8 cellular contexts compared by ENCODE assay signal in genomic region chr2:27042159-27042661, GRCh38. TPM values are rescaled to one million over a fixed set of nuclear protein-coding genes. Genes with fewer than 3 reads are reported as not detected.
DNase-seq lines count a peak whose midpoint lies in the region; ATAC-seq and TF ChIP-seq lines count a peak whose summit lies in the region.
"Had no signal": no experiment of that assay in that cellular context is flagged by ENCODE, and none has a peak within 500 bp of the region (broad histone marks: within the 10 kb centered on the region; RNA-seq: fewer than 3 reads in every experiment).

No MANE protein-coding gene starts in this region.

- no peaks in the 10 kb centered on the region for H3F3A ChIP-seq in PC-3 (ENCODE audit: low read length, unreplicated experiment)

- H3K27ac Mint-ChIP-seq in activated T-helper 17 cell treated with anti-CD3 and anti-CD28 coated beads, Interleukin-2, amount 50 U/mL, for 72 hours = no peak overlapping the region

- H3K4me3 Mint-ChIP-seq in activated T-helper 17 cell treated with anti-CD3 and anti-CD28 coated beads, Interleukin-2, amount 50 U/mL, for 72 hours = no peak overlapping the region

- BruUV-seq in PC-3 (replicated peaks; lab: Mats Ljungman, UMichigan) = TSS peak; percentile 5

- H3K4me3 ChIP-seq in BLaER1 = no peak overlapping the region
- H3K4me3 ChIP-seq in PC-3 (ENCODE audit: low read length) = no peak overlapping the region

- CTCF ChIA-PET in PC-3 (lab: Charles Lee) = no interaction called here

- intact Hi-C loops in PC-3 (cut with micrococcal nuclease) = no loop called here

- H3K9me3 ChIP-seq in BLaER1 = no peaks in the 10 kb centered on the region
- H3K9me3 ChIP-seq in PC-3 (ENCODE audit: low read length) = no peaks in the 10 kb centered on the region

- no peaks in the 10 kb centered on the region for H3K79me2 ChIP-seq in PC-3 (ENCODE audit: low read length)

- H3K36me3 ChIP-seq in BLaER1 = peaks cover 61% of the 10 kb centered on the region
- H3K36me3 ChIP-seq in PC-3 (ENCODE audit: low read depth, low read length) = peaks cover 39% of the 10 kb centered on the region

- peaks cover 57% of the 10 kb centered on the region for H3K36me3 Mint-ChIP-seq in activated T-helper 17 cell treated with anti-CD3 and anti-CD28 coated beads, Interleukin-2, amount 50 U/mL, for 72 hours (ENCODE audit: low read depth)

- H2AFZ ChIP-seq in PC-3 (ENCODE audit: low read length) = no peak overlapping the region

- no peak overlapping the region for H3K27ac ChIP-seq in BLaER1
- H3K27ac ChIP-seq in PC-3 (ENCODE audit: low read length) = no peak overlapping the region

- H3K27me3 Mint-ChIP-seq in activated T-helper 17 cell treated with anti-CD3 and anti-CD28 coated beads, Interleukin-2, amount 50 U/mL, for 72 hours = no peaks in the 10 kb centered on the region

- H3K4me2 ChIP-seq in BLaER1 (peak overlapping the region; percentile 35; the same call in 1 of the 2 replicates), PC-3 (ENCODE audit: low read length) (no peak overlapping the region)

- H3K9ac ChIP-seq in BLaER1 (0 out of 2 replicates have a peak overlapping the region, but pooled peaks have one; percentile 23), PC-3 (ENCODE audit: low read length) (no peak overlapping the region)

- POLR2A ChIA-PET in PC-3 (lab: Charles Lee; ENCODE audit: unreplicated experiment) = interaction anchor here (0.6 kb wide), 1 partner anchor 14 kb away, joined by 5 read pairs; no protein-coding TSS in a partner anchor

- H3K27me3 ChIP-seq in BLaER1 (no peaks in the 10 kb centered on the region), PC-3 (ENCODE audit: low read length) (no peaks in the 10 kb centered on the region)

- DNase-seq in PC-3 (no peak), EL (no peak)
- DNase-seq: stimulated activated CD4-positive, alpha-beta T cell treated with anti-CD3 and anti-CD28 coated beads, Interleukin-4, amount 100 ng/mL, for 1 hour had no signal

- H4K20me1 ChIP-seq in BLaER1 (0 out of 2 replicates have a peak, but pooled peaks cover 8% of the 10 kb centered on the region), PC-3 (ENCODE audit: low read length) (no peaks in the 10 kb centered on the region)

- H3K4me1 ChIP-seq in BLaER1 = peaks cover 25% of the 10 kb centered on the region
- H3K4me1 ChIP-seq in PC-3 (ENCODE audit: insufficient read depth, low read length) = no peaks in the 10 kb centered on the region

- peaks cover 4% of the 10 kb centered on the region for H3K4me1 Mint-ChIP-seq in activated T-helper 17 cell treated with anti-CD3 and anti-CD28 coated beads, Interleukin-2, amount 50 U/mL, for 72 hours

- TF ChIP-seq CTCF in PC-3 (conservative IDR thresholded peaks at IDR 0.05; ENCODE audit: low read depth, low read length) = no peak

- no peaks in the 10 kb centered on the region for H3K9me3 Mint-ChIP-seq in activated T-helper 17 cell treated with anti-CD3 and anti-CD28 coated beads, Interleukin-2, amount 50 U/mL, for 72 hours

- H3K9me2 ChIP-seq in PC-3 (replicated peaks; ENCODE audit: low read length) = no peaks in the 10 kb centered on the region

- ATAC-seq in GM21447 (IDR thresholded peaks at IDR 0.05; ENCODE audit: unreplicated experiment) = peak; percentile 68
- ATAC-seq in PC-3 = no peak
- no peak for ATAC-seq in HG02759 (IDR thresholded peaks at IDR 0.05; ENCODE audit: unreplicated experiment)
- ATAC-seq in activated T-helper 17 cell treated with anti-CD3 and anti-CD28 coated beads, Interleukin-2, amount 50 U/mL, for 72 hours (replicated peaks) = no peak
- ATAC-seq: Right ventricle myocardium inferior had no signal

RNA-seq across cellular contexts. Expression of gene AGBL5, which starts 9.3 kb away (rescaled TPM):
- 14.1 and 19.2 TPM in 2 replicates for total RNA-seq in PC-3 (2014; rRNA removed)
- total RNA-seq in activated T-helper 17 cell treated with anti-CD3 and anti-CD28 coated beads, Interleukin-2, amount 50 U/mL, for 72 hours = 10 to 100 TPM; 13.1 to 14.3 TPM

RNA-seq across cellular contexts. Expression of gene TMEM214, which starts 9.4 kb away (rescaled TPM):
- total RNA-seq in PC-3 (2014; rRNA removed) = 43.0 and 56.1 TPM in 2 replicates
- 10 to 100 TPM; 73.3 to 81.5 TPM for total RNA-seq in activated T-helper 17 cell treated with anti-CD3 and anti-CD28 coated beads, Interleukin-2, amount 50 U/mL, for 72 hours

RNA-seq across cellular contexts. Expression of gene OST4, which starts 29.2 kb away (rescaled TPM):
- 244 and 258 TPM in 2 replicates for total RNA-seq in PC-3 (2014; rRNA removed)
- 100 to 1,000 TPM; 286 to 313 TPM for total RNA-seq in activated T-helper 17 cell treated with anti-CD3 and anti-CD28 coated beads, Interleukin-2, amount 50 U/mL, for 72 hours

RNA-seq across cellular contexts. Expression of gene EMILIN1, which starts 36.2 kb away (rescaled TPM):
- 0.69 and 0.75 TPM in 2 replicates for total RNA-seq in PC-3 (2014; rRNA removed)
- under 1 TPM; 0.42 to 0.93 TPM for total RNA-seq in activated T-helper 17 cell treated with anti-CD3 and anti-CD28 coated beads, Interleukin-2, amount 50 U/mL, for 72 hours

RNA-seq across cellular contexts. Expression of gene KHK, which starts 44.4 kb away (rescaled TPM):
- total RNA-seq in PC-3 (2014; rRNA removed) = 10.6 and 11.0 TPM in 2 replicates
- total RNA-seq in activated T-helper 17 cell treated with anti-CD3 and anti-CD28 coated beads, Interleukin-2, amount 50 U/mL, for 72 hours = 10 to 100 TPM in 1 of 2 donors, 1 to 10 TPM in 1; 5.9 to 10.5 TPM
